In the genomic region with DNA sequence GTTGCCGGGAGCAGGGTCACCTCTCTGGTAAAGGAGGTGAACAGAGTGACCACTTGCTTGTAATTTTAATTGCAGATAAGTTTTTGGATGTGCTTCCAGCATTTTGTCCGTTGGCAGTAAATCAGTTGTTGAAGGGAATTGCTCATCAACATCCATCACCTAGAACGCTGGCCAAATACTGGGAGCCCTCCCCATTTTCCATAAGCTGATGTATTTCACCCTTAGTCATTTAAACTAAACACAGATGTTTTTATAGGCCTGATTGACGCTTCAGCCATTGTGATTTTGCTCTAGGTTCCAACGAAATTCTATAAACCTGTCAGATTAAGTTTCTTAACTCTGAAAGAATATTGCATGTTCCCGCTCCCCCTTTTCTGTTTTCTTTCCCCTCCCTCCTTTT, we compare ENCODE assay signal across 1 cellular context.
TF ChIP-seq lines count a peak whose summit lies in the region.

No MANE protein-coding gene starts in this region.

TF ChIP-seq in GM23338, 12 proteins besides CTCF, POLR2A, EP300 and RAD21 (continued from another document):
- TF ChIP-seq, protein P1, sequence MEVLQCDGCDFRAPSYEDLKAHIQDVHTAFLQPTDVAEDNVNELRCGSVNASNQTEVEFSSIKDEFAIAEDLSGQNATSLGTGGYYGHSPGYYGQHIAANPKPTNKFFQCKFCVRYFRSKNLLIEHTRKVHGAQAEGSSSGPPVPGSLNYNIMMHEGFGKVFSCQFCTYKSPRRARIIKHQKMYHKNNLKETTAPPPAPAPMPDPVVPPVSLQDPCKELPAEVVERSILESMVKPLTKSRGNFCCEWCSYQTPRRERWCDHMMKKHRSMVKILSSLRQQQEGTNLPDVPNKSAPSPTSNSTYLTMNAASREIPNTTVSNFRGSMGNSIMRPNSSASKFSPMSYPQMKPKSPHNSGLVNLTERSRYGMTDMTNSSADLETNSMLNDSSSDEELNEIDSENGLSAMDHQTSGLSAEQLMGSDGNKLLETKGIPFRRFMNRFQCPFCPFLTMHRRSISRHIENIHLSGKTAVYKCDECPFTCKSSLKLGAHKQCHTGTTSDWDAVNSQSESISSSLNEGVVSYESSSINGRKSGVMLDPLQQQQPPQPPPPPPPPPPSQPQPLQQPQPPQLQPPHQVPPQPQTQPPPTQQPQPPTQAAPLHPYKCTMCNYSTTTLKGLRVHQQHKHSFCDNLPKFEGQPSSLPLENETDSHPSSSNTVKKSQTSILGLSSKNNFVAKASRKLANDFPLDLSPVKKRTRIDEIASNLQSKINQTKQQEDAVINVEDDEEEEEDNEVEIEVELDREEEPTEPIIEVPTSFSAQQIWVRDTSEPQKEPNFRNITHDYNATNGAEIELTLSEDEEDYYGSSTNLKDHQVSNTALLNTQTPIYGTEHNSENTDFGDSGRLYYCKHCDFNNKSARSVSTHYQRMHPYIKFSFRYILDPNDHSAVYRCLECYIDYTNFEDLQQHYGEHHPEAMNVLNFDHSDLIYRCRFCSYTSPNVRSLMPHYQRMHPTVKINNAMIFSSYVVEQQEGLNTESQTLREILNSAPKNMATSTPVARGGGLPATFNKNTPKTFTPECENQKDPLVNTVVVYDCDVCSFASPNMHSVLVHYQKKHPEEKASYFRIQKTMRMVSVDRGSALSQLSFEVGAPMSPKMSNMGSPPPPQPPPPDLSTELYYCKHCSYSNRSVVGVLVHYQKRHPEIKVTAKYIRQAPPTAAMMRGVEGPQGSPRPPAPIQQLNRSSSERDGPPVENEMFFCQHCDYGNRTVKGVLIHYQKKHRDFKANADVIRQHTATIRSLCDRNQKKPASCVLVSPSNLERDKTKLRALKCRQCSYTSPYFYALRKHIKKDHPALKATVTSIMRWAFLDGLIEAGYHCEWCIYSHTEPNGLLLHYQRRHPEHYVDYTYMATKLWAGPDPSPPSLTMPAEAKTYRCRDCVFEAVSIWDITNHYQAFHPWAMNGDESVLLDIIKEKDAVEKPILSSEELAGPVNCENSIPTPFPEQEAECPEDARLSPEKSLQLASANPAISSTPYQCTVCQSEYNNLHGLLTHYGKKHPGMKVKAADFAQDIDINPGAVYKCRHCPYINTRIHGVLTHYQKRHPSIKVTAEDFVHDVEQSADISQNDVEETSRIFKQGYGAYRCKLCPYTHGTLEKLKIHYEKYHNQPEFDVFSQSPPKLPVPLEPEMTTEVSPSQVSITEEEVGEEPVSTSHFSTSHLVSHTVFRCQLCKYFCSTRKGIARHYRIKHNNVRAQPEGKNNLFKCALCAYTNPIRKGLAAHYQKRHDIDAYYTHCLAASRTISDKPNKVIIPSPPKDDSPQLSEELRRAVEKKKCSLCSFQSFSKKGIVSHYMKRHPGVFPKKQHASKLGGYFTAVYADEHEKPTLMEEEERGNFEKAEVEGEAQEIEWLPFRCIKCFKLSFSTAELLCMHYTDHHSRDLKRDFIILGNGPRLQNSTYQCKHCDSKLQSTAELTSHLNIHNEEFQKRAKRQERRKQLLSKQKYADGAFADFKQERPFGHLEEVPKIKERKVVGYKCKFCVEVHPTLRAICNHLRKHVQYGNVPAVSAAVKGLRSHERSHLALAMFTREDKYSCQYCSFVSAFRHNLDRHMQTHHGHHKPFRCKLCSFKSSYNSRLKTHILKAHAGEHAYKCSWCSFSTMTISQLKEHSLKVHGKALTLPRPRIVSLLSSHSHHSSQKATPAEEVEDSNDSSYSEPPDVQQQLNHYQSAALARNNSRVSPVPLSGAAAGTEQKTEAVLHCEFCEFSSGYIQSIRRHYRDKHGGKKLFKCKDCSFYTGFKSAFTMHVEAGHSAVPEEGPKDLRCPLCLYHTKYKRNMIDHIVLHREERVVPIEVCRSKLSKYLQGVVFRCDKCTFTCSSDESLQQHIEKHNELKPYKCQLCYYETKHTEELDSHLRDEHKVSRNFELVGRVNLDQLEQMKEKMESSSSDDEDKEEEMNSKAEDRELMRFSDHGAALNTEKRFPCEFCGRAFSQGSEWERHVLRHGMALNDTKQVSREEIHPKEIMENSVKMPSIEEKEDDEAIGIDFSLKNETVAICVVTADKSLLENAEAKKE (CRISPR knock-in tag; IDR thresholded peaks at IDR 0.05): no peak
- no peak for TF ChIP-seq JUNB (IDR thresholded peaks at IDR 0.05; ENCODE audit: unreplicated experiment)
- TF ChIP-seq, protein P2, sequence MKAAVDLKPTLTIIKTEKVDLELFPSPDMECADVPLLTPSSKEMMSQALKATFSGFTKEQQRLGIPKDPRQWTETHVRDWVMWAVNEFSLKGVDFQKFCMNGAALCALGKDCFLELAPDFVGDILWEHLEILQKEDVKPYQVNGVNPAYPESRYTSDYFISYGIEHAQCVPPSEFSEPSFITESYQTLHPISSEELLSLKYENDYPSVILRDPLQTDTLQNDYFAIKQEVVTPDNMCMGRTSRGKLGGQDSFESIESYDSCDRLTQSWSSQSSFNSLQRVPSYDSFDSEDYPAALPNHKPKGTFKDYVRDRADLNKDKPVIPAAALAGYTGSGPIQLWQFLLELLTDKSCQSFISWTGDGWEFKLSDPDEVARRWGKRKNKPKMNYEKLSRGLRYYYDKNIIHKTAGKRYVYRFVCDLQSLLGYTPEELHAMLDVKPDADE (IDR thresholded peaks at IDR 0.05): no peak
- no peak for TF ChIP-seq CREB1 (CRISPR knock-in tag; IDR thresholded peaks at IDR 0.05; ENCODE audit: low read depth)
- no peak for TF ChIP-seq POLR2AphosphoS5 (IDR thresholded peaks at IDR 0.05; ENCODE audit: low read depth)
- TF ChIP-seq, protein P3, sequence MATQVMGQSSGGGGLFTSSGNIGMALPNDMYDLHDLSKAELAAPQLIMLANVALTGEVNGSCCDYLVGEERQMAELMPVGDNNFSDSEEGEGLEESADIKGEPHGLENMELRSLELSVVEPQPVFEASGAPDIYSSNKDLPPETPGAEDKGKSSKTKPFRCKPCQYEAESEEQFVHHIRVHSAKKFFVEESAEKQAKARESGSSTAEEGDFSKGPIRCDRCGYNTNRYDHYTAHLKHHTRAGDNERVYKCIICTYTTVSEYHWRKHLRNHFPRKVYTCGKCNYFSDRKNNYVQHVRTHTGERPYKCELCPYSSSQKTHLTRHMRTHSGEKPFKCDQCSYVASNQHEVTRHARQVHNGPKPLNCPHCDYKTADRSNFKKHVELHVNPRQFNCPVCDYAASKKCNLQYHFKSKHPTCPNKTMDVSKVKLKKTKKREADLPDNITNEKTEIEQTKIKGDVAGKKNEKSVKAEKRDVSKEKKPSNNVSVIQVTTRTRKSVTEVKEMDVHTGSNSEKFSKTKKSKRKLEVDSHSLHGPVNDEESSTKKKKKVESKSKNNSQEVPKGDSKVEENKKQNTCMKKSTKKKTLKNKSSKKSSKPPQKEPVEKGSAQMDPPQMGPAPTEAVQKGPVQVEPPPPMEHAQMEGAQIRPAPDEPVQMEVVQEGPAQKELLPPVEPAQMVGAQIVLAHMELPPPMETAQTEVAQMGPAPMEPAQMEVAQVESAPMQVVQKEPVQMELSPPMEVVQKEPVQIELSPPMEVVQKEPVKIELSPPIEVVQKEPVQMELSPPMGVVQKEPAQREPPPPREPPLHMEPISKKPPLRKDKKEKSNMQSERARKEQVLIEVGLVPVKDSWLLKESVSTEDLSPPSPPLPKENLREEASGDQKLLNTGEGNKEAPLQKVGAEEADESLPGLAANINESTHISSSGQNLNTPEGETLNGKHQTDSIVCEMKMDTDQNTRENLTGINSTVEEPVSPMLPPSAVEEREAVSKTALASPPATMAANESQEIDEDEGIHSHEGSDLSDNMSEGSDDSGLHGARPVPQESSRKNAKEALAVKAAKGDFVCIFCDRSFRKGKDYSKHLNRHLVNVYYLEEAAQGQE (IDR thresholded peaks at IDR 0.05; ENCODE audit: unreplicated experiment): no peak
- TF ChIP-seq EZH2phosphoT487 (IDR thresholded peaks at IDR 0.05; ENCODE audit: unreplicated experiment): no peak
